Comparison of ENCODE assay signal across 17 cellular contexts in the genomic region with DNA sequence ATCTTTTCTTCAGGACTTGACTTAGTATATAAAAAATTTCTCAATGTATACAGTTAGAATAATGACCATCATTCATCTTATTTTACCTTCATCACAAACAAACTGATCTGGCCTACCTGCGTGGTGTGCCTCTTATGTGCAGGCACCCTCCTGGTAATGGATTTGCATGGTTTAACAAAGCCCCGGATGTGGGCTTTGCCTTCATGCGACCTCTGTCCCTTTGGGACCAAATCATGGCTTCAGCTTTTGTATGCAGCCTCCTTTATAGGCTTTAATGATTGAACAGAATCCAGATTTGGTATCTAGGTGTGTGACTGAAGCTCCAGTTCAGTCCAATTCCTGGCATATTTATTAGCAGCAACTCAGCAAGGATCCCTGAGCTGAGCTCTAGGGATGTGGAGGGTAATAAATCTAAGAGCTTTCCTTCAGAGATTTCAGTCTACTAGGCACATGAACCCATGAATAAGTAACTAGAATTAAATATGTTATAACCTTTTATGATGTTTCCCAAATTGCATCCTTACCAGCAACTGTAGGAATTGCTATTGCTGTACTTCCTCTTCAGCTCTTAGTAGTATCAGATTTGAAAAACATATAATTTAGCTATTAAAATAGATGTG.
DNase-seq lines count a peak whose midpoint lies in the region; ATAC-seq, FAIRE-seq and TF ChIP-seq lines count a peak whose summit lies in the region.
"Had no signal": no experiment of that assay in that cellular context is flagged by ENCODE, and none has a peak within 500 bp of the region (broad histone marks: within the 10 kb centered on the region; RNA-seq: fewer than 3 reads in every experiment).

No MANE protein-coding gene starts in this region.

- dilution Hi-C loops in keratinocyte (cut with MboI; ENCODE audit: extremely low pct_ligation_motif_present, low sequenced_read_pairs) = no loop called here

- peak overlapping the region; percentile 43 for H2AFZ ChIP-seq in keratinocyte (ENCODE audit: control insufficient read depth, low read length)
- H2AFZ ChIP-seq: GM23248 had no signal

- no TSS peak for BruUV-seq in Caco-2 (replicated peaks; lab: Mats Ljungman, UMichigan)

- H3K4me3 Mint-ChIP-seq in Caco-2 (ENCODE audit: unreplicated experiment) = no peak overlapping the region
- H3K4me3 Mint-ChIP-seq in T-helper 17 cell = no peak overlapping the region
- H3K4me3 Mint-ChIP-seq: B cell; CD8-positive, alpha-beta T cell had no signal

- H3K4me1 Mint-ChIP-seq in Caco-2 (ENCODE audit: low read depth, unreplicated experiment) (peaks cover 9% of the 10 kb centered on the region), T-helper 17 cell (no peaks in the 10 kb centered on the region)
- H3K4me1 Mint-ChIP-seq: B cell had no signal

- TF ChIP-seq CTCF in keratinocyte (optimal IDR thresholded peaks at IDR 0.05 in 1 of 3, IDR thresholded peaks at IDR 0.05 in 1 of 3, conservative IDR thresholded peaks at IDR 0.05 in 1 of 3; ENCODE audit: extremely low read depth in 1 of 3, insufficient read depth in 2 of 3, low read length in 3 of 3) (no peak), Caco-2 (IDR thresholded peaks at IDR 0.05; ENCODE audit: insufficient read depth in 1 of 2, low read depth in 1 of 2, low read length in 1 of 2, severe bottlenecking in 1 of 2, unreplicated experiment in 1 of 2) (no peak)

- peaks cover 3% of the 10 kb centered on the region for H3K27me3 Mint-ChIP-seq in Caco-2 (ENCODE audit: insufficient read depth, unreplicated experiment)
- H3K27me3 Mint-ChIP-seq in T-helper 17 cell = no peaks in the 10 kb centered on the region
- H3K27me3 Mint-ChIP-seq: B cell had no signal

- H3K9me1 ChIP-seq in keratinocyte (ENCODE audit: control insufficient read depth, extremely low read depth, insufficient read depth, low read length) = no peaks in the 10 kb centered on the region

- ATAC-seq in GM18907 (IDR thresholded peaks at IDR 0.05; ENCODE audit: unreplicated experiment) = peak; percentile 39
- no peak for ATAC-seq in GM19023 (IDR thresholded peaks at IDR 0.05; ENCODE audit: unreplicated experiment)
- ATAC-seq in T-helper 17 cell = no peak
- ATAC-seq: CD8-positive, alpha-beta T cell had no signal

- no peaks in the 10 kb centered on the region for H3K27me3 ChIP-seq in keratinocyte (ENCODE audit: control insufficient read depth, extremely low read depth, insufficient read depth, low read length)
- H3K27me3 ChIP-seq in Caco-2 (replicated peaks; ENCODE audit: control insufficient read depth, insufficient read depth, low read length) = no peaks in the 10 kb centered on the region
- H3K27me3 ChIP-seq: Peyer's patch, SJCRH30 had no signal

- intact Hi-C loops in Caco-2 (cut with micrococcal nuclease; ENCODE audit: unreplicated experiment) = loop anchor here (10.0 kb wide), 3 partner anchors 277 to 1427 kb away; no protein-coding TSS in a partner anchor

- H3K9me3 ChIP-seq in keratinocyte (ENCODE audit: control insufficient read depth, low read depth, low read length) = no peaks in the 10 kb centered on the region
- H3K9me3 ChIP-seq in Caco-2 = peaks cover 8% of the 10 kb centered on the region; the same call in 1 of the 2 replicates
- no peaks in the 10 kb centered on the region for H3K9me3 ChIP-seq in T-helper 17 cell (ENCODE audit: control insufficient read depth, low read length, poor library complexity, severe bottlenecking)
- H3K9me3 ChIP-seq: Peyer's patch, SJCRH30 had no signal

- DNase-seq in COLO668 (lab: John Stamatoyannopoulos, UW; ENCODE audit: unreplicated experiment) (peak; percentile 31), RCC 7860 (ENCODE audit: low spot score) (peak; percentile 22), keratinocyte (ENCODE audit: low read depth, low spot score) (no peak), Caco-2 (no peak), GM19239 (ENCODE audit: insufficient read length, low spot score) (no peak), T-helper 17 cell (no peak)
- DNase-seq: CD8-positive, alpha-beta T cell; KBM-7; NCI-H1105 treated with DMSO at 0.1 percent for 48 hours; NCI-H187; NCI-H524; Peyer's patch; SJCRH30 had no signal

- H3K4me1 ChIP-seq in keratinocyte (ENCODE audit: control insufficient read depth, extremely low read depth, insufficient read depth, low read length) (peaks cover 31% of the 10 kb centered on the region), Caco-2 (no peaks in the 10 kb centered on the region)
- H3K4me1 ChIP-seq: Peyer's patch, SJCRH30 had no signal

- no peaks in the 10 kb centered on the region for H3K9me3 Mint-ChIP-seq in Caco-2 (ENCODE audit: unreplicated experiment)

- FAIRE-seq in RCC 7860 (lab: Jason Lieb, UNC) (no peak), keratinocyte (lab: Jason Lieb, UNC) (no peak), GM19239 (lab: Jason Lieb, UNC) (no peak)

- H4K20me1 ChIP-seq in keratinocyte (ENCODE audit: control insufficient read depth, extremely low read depth, insufficient read depth, low read length) = no peaks in the 10 kb centered on the region

- peak overlapping the region; percentile 4 for H3K9ac ChIP-seq in keratinocyte (ENCODE audit: control insufficient read depth, extremely low read depth, insufficient read depth, low read length)
- H3K9ac ChIP-seq: GM23248 had no signal

- H3K4me3 ChIP-seq in keratinocyte (ENCODE audit: control insufficient read depth in 2 of 3, extremely low read depth in 1 of 3, insufficient read depth in 2 of 3, low read depth in 1 of 3, low read length in 3 of 3) (no peak overlapping the region), Caco-2 (ENCODE audit: low read depth, low read length) (no peak overlapping the region)
- H3K4me3 ChIP-seq: GM23248, Peyer's patch, SJCRH30 had no signal

- H3K36me3 Mint-ChIP-seq in Caco-2 (ENCODE audit: insufficient read depth, unreplicated experiment) (no peaks in the 10 kb centered on the region), T-helper 17 cell (ENCODE audit: low read depth) (no peaks in the 10 kb centered on the region)
- H3K36me3 Mint-ChIP-seq: CD8-positive, alpha-beta T cell had no signal

- H3K36me3 ChIP-seq in keratinocyte (ENCODE audit: control insufficient read depth in 2 of 2, extremely low read depth in 1 of 2, insufficient read depth in 2 of 2, low read length in 2 of 2) = no peaks in the 10 kb centered on the region
- H3K36me3 ChIP-seq in Caco-2 (ENCODE audit: control insufficient read depth, insufficient read depth, low read length) = no peaks in the 10 kb centered on the region
- H3K36me3 ChIP-seq: Peyer's patch, SJCRH30 had no signal

- H3K4me2 ChIP-seq in keratinocyte (ENCODE audit: control insufficient read depth, extremely low read depth, insufficient read depth, low read depth, low read length) = peak overlapping the region; percentile 74

- H3K27ac ChIP-seq in keratinocyte (ENCODE audit: control insufficient read depth, insufficient read depth, low read length) = peak overlapping the region; percentile 61
- H3K27ac ChIP-seq: GM23248, Peyer's patch, SJCRH30 had no signal

- H3K27ac Mint-ChIP-seq in Caco-2 (ENCODE audit: unreplicated experiment) (no peak overlapping the region), T-helper 17 cell (no peak overlapping the region)
- H3K27ac Mint-ChIP-seq: B cell; CD8-positive, alpha-beta T cell had no signal

- POLR2A ChIA-PET in Caco-2 (lab: Charles Lee) = no interaction called here

- CTCF ChIA-PET in Caco-2 (lab: Charles Lee) = no interaction called here

- H3K79me2 ChIP-seq in keratinocyte (ENCODE audit: control insufficient read depth, insufficient read depth, low read length) = no peaks in the 10 kb centered on the region

Comparison
In these comparisons a context has a peak if more than half of its experiments do, and no peak if none do; other contexts are left out.
1. DNase-seq: peak in COLO668 (single experiment) and RCC 7860 (single experiment); none in keratinocyte (single experiment), Caco-2 (0 of 2), GM19239 (single experiment) and T-helper 17 cell (0 of 3).